In genomic region chr6:135913785-135914184, GRCh38 we compare ENCODE assay signal across 30 cellular contexts.
"Had no signal": no experiment of that assay in that cellular context is flagged by ENCODE, and none has a peak within 500 bp of the region (broad histone marks: within the 10 kb centered on the region; RNA-seq: fewer than 3 reads in every experiment).

No MANE protein-coding gene starts in this region.

- H3K27me3 Mint-ChIP-seq: activated CD8-positive, alpha-beta memory T cell treated with anti-CD3 and anti-CD28 coated beads, Interleukin-2, amount 10 ng/mL, durations not matched to agents 7 days and 5 days; activated naive CD8-positive, alpha-beta T cell treated with anti-CD3 and anti-CD28 coated beads for 36 hours; T-cell had no signal

- H3K36me3 Mint-ChIP-seq: activated CD8-positive, alpha-beta memory T cell treated with anti-CD3 and anti-CD28 coated beads, Interleukin-2, amount 10 ng/mL, durations not matched to agents 7 days and 5 days; activated naive CD8-positive, alpha-beta T cell treated with anti-CD3 and anti-CD28 coated beads for 36 hours; T-cell; WTC11 had no signal

- DNase-seq: activated CD4-positive, alpha-beta T cell treated with anti-CD3 and anti-CD28 coated beads for 48 hours; activated CD8-positive, alpha-beta memory T cell treated with anti-CD3 and anti-CD28 coated beads for 24 hours; activated CD8-positive, alpha-beta memory T cell treated with anti-CD3 and anti-CD28 coated beads, Interleukin-2, amount 10 ng/mL, durations not matched to agents 7 days and 5 days; activated CD8-positive, alpha-beta memory T cell treated with anti-CD3 and anti-CD28 coated beads, Interleukin-2, amount 50 U/mL, for 48 hours; activated gamma-delta T cell treated with Interleukin-2 at 50 U/mL for 16 hours; activated naive CD4-positive, alpha-beta T cell treated with anti-CD3 and anti-CD28 coated beads for 36 hours; activated naive CD8-positive, alpha-beta T cell treated with anti-CD3 and anti-CD28 coated beads for 36 hours; amniotic stem cell; aorta; brain microvascular endothelial cell; NCI-H1092 treated with DMSO at 0.1 percent for 48 hours; NCI-H1417; NCI-H146; NCI-H187; NCI-H2029 treated with DMSO at 0.1 percent for 48 hours; NCI-H2107; NCI-H2171; NCI-H510A; NCI-H526; NCI-H748 treated with DMSO at 0.1 percent for 48 hours; PC-9; SIG-M5; T-cell; T-helper 17 cell; T1000 had no signal

- H3K4me3 Mint-ChIP-seq: activated CD8-positive, alpha-beta memory T cell treated with anti-CD3 and anti-CD28 coated beads, Interleukin-2, amount 10 ng/mL, durations not matched to agents 7 days and 5 days; activated naive CD4-positive, alpha-beta T cell treated with anti-CD3 and anti-CD28 coated beads for 36 hours; activated naive CD8-positive, alpha-beta T cell treated with anti-CD3 and anti-CD28 coated beads for 36 hours; T-cell; T-helper 17 cell; WTC11 had no signal

- H3K4me1 Mint-ChIP-seq: T-helper 17 cell had no signal

- ATAC-seq: activated CD4-positive, CD25-positive, alpha-beta regulatory T cell treated with anti-CD3 and anti-CD28 coated beads, Interleukin-2, amount 50 U/mL, for 24 hours; activated CD8-positive, alpha-beta memory T cell treated with anti-CD3 and anti-CD28 coated beads, Interleukin-2, amount 10 ng/mL, durations not matched to agents 7 days and 5 days; K562; Right ventricle myocardium inferior; SK-N-SH treated with all-trans-retinoic acid at 6 μM for 48 hours; T-cell; T-helper 17 cell; WTC11 had no signal

- H3K9me3 Mint-ChIP-seq: activated naive CD4-positive, alpha-beta T cell treated with anti-CD3 and anti-CD28 coated beads for 36 hours; activated naive CD8-positive, alpha-beta T cell treated with anti-CD3 and anti-CD28 coated beads for 36 hours; T-cell had no signal

- H3K27ac Mint-ChIP-seq: activated CD8-positive, alpha-beta memory T cell treated with anti-CD3 and anti-CD28 coated beads, Interleukin-2, amount 10 ng/mL, durations not matched to agents 7 days and 5 days; activated naive CD4-positive, alpha-beta T cell treated with anti-CD3 and anti-CD28 coated beads for 36 hours; T-cell; T-helper 17 cell; WTC11 had no signal
